ENCODE assay signal across 18 cellular contexts in genomic region chr1:46481961-46482360, GRCh38. TPM values are rescaled to one million over a fixed set of nuclear protein-coding genes. Genes with fewer than 3 reads are reported as not detected.
DNase-seq lines count a peak whose midpoint lies in the region; ATAC-seq and TF ChIP-seq lines count a peak whose summit lies in the region.
"Had no signal": no experiment of that assay in that cellular context is flagged by ENCODE, and none has a peak within 500 bp of the region (broad histone marks: within the 10 kb centered on the region; RNA-seq: fewer than 3 reads in every experiment).

No MANE protein-coding gene starts in this region.

- POLR2A ChIA-PET in PC-3 (lab: Charles Lee; ENCODE audit: unreplicated experiment): no interaction called here

- H3K79me2 ChIP-seq in PC-3 (ENCODE audit: low read length) (no peaks in the 10 kb centered on the region), osteoblast (ENCODE audit: insufficient read depth, low read length) (no peaks in the 10 kb centered on the region)

- peak overlapping the region; percentile 11 for H3K27ac Mint-ChIP-seq in stimulated activated effector memory CD8-positive, alpha-beta T cell treated with anti-CD3 and anti-CD28 coated beads, Interleukin-12 subunit alpha, Interleukin-12 subunit beta, amount 100 ng/mL, for 72 hours
- H3K27ac Mint-ChIP-seq: CD14-positive monocyte; CD4-positive, alpha-beta memory T cell; H9 had no signal

- H3K4me1 ChIP-seq in PC-3 (ENCODE audit: insufficient read depth, low read length) (peaks cover 6% of the 10 kb centered on the region; the same call in 1 of the 2 replicates), osteoblast (ENCODE audit: insufficient read depth, low read length) (peaks cover 6% of the 10 kb centered on the region)
- H3K4me1 ChIP-seq: A549 had no signal

- H3K4me2 ChIP-seq in PC-3 (ENCODE audit: low read length) (no peak overlapping the region), osteoblast (ENCODE audit: insufficient read depth, low read length) (no peak overlapping the region)
- H3K4me2 ChIP-seq: A549, BLaER1 had no signal

- H2AFZ ChIP-seq in PC-3 (ENCODE audit: low read length) (no peak overlapping the region), osteoblast (ENCODE audit: low read length) (no peak overlapping the region)

- H3K27me3 ChIP-seq in PC-3 (ENCODE audit: low read length): no peaks in the 10 kb centered on the region
- H3K27me3 ChIP-seq in osteoblast (ENCODE audit: insufficient read depth, low read length): peaks cover 41% of the 10 kb centered on the region

- H3K9ac ChIP-seq in PC-3 (ENCODE audit: low read length): no peak overlapping the region
- H3K9ac ChIP-seq: BLaER1 had no signal

- no peaks in the 10 kb centered on the region for H3K9me3 Mint-ChIP-seq in stimulated activated effector memory CD8-positive, alpha-beta T cell treated with anti-CD3 and anti-CD28 coated beads, Interleukin-12 subunit alpha, Interleukin-12 subunit beta, amount 100 ng/mL, for 72 hours
- H3K9me3 Mint-ChIP-seq: CD4-positive, alpha-beta memory T cell; H9 had no signal

- H3K36me3 ChIP-seq in PC-3 (ENCODE audit: low read depth, low read length) (no peaks in the 10 kb centered on the region), osteoblast (ENCODE audit: insufficient read depth, low read length) (no peaks in the 10 kb centered on the region)
- H3K36me3 ChIP-seq: BLaER1 had no signal

- no peak for ATAC-seq in PC-3
- no peak for ATAC-seq in stimulated activated effector memory CD8-positive, alpha-beta T cell treated with anti-CD3 and anti-CD28 coated beads, Interleukin-12 subunit alpha, Interleukin-12 subunit beta, amount 100 ng/mL, for 72 hours
- no peak for ATAC-seq in GM19452 (IDR thresholded peaks at IDR 0.05; ENCODE audit: unreplicated experiment)
- ATAC-seq: A549 had no signal

- no peaks in the 10 kb centered on the region for H3K9me2 ChIP-seq in PC-3 (replicated peaks; ENCODE audit: low read length)

- H3K36me3 Mint-ChIP-seq in stimulated activated effector memory CD8-positive, alpha-beta T cell treated with anti-CD3 and anti-CD28 coated beads, Interleukin-12 subunit alpha, Interleukin-12 subunit beta, amount 100 ng/mL, for 72 hours: no peaks in the 10 kb centered on the region
- H3K36me3 Mint-ChIP-seq: CD14-positive monocyte; CD4-positive, alpha-beta memory T cell had no signal

- H3K4me3 ChIP-seq in PC-3 (ENCODE audit: low read length): no peak overlapping the region
- no peak overlapping the region for H3K4me3 ChIP-seq in osteoblast (ENCODE audit: insufficient read depth, low read length)
- H3K4me3 ChIP-seq: A549, BLaER1 had no signal

- H3K27ac ChIP-seq in PC-3 (ENCODE audit: low read length): no peak overlapping the region
- H3K27ac ChIP-seq in osteoblast (ENCODE audit: low read depth, low read length): no peak overlapping the region
- H3K27ac ChIP-seq: 22Rv1, A549, BLaER1 had no signal

- TF ChIP-seq CTCF in PC-3 (conservative IDR thresholded peaks at IDR 0.05; ENCODE audit: low read depth, low read length): no peak
- no peak for TF ChIP-seq CTCF in osteoblast (IDR thresholded peaks at IDR 0.05; ENCODE audit: extremely low read depth, low read depth, low read length)

- no peaks in the 10 kb centered on the region for H4K20me1 ChIP-seq in PC-3 (ENCODE audit: low read length)
- H4K20me1 ChIP-seq in osteoblast (ENCODE audit: insufficient read depth, low read length): no peaks in the 10 kb centered on the region

- CTCF ChIA-PET in PC-3 (lab: Charles Lee): no interaction called here

- BruUV-seq in PC-3 (replicated peaks; lab: Mats Ljungman, UMichigan): no TSS peak

- H3K4me1 Mint-ChIP-seq in stimulated activated effector memory CD8-positive, alpha-beta T cell treated with anti-CD3 and anti-CD28 coated beads, Interleukin-12 subunit alpha, Interleukin-12 subunit beta, amount 100 ng/mL, for 72 hours: peaks cover 13% of the 10 kb centered on the region

- no peak overlapping the region for H3K4me3 Mint-ChIP-seq in stimulated activated effector memory CD8-positive, alpha-beta T cell treated with anti-CD3 and anti-CD28 coated beads, Interleukin-12 subunit alpha, Interleukin-12 subunit beta, amount 100 ng/mL, for 72 hours
- H3K4me3 Mint-ChIP-seq: CD4-positive, alpha-beta memory T cell; H9 had no signal

- DNase-seq in NCI-H82 (lab: John Stamatoyannopoulos, UW): peak; percentile 52
- DNase-seq in NCI-H82 treated with DMSO at 0.1 percent for 48 hours (lab: John Stamatoyannopoulos, UW; ENCODE audit: unreplicated experiment): no peak
- peak; percentile 2 for DNase-seq in PC-3
- DNase-seq in osteoblast (ENCODE audit: insufficient read length, low spot score, missing footprints): peak; percentile 58
- DNase-seq in stimulated activated effector memory CD8-positive, alpha-beta T cell treated with anti-CD3 and anti-CD28 coated beads, Interleukin-12 subunit alpha, Interleukin-12 subunit beta, amount 100 ng/mL, for 72 hours (ENCODE audit: low spot score in 2 of 2): no peak
- DNase-seq in SHP77 treated with DMSO at 0.1 percent for 48 hours (lab: John Stamatoyannopoulos, UW): no peak
- DNase-seq in activated T-cell treated with anti-CD3 and anti-CD28 coated beads for 4 hours: no peak
- DNase-seq: CD4-positive, alpha-beta memory T cell; DMS153; DMS79; GDM1; GOT3; H9 had no signal

- H3K9me3 ChIP-seq in PC-3 (ENCODE audit: low read length) (no peaks in the 10 kb centered on the region), osteoblast (ENCODE audit: low read depth, low read length) (no peaks in the 10 kb centered on the region)
- H3K9me3 ChIP-seq: A549, BLaER1 had no signal

- intact Hi-C loops in PC-3 (cut with micrococcal nuclease): no loop called here

- H3F3A ChIP-seq in PC-3 (ENCODE audit: low read length, unreplicated experiment): no peaks in the 10 kb centered on the region

RNA-seq across cellular contexts. Expression of gene DMBX1, which starts 7.7 kb away (rescaled TPM):
- total RNA-seq in PC-3 (2014; rRNA removed): 1.7 and 2.4 TPM in 2 replicates
- not detected in 2 replicates for total RNA-seq in osteoblast
- total RNA-seq: CD4-positive, alpha-beta memory T cell had no signal

Comparison
In these comparisons a context has a peak if more than half of its experiments do, and no peak if none do; other contexts are left out.
1. DNase-seq: peak in NCI-H82 (single experiment), PC-3 (single experiment) and osteoblast (single experiment); none in NCI-H82 treated with DMSO at 0.1 percent for 48 hours (single experiment), stimulated activated effector memory CD8-positive, alpha-beta T cell treated with anti-CD3 and anti-CD28 coated beads, Interleukin-12 subunit alpha, Interleukin-12 subunit beta, amount 100 ng/mL, for 72 hours (0 of 2), SHP77 treated with DMSO at 0.1 percent for 48 hours (single experiment) and activated T-cell treated with anti-CD3 and anti-CD28 coated beads for 4 hours (single experiment).